ENCODE assay signal across 8 cellular contexts in the genomic region with DNA sequence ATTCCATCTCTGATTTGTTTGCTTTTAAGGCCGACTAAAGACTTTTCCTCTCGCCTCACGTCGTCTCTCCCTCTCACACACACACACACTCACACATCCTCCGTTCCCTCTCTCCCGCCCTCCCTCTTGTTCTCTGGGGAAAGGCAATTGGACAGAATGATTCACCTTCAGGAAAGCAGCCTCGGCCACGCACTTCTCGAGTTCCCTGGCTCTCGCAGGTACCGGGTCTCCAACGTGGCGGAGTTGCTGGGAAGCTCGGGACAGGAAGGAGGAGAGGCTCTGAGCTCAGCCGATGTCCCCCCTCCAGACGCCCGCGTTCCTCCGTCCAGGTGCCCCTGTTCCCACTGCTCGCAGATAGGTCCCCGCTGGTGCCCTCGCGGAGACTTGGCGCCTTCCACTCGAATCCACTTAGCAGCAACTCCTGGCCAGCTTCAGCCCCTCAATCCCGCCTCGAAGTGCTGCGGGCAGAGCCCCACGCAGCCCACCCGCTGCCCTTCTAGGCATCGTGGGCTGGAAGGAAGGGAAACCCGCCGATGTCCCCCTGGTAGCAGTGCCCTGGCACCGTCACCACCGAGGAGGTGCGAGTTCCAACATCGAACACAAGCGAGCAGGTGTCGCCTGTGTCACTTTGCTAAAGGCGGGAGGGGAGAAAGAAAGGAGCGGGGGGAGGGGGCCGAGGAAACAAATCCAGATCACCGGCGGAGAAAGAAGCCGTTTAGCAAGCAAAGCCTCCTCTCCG.
DNase-seq lines count a peak whose midpoint lies in the region; ATAC-seq and TF ChIP-seq lines count a peak whose summit lies in the region.

No MANE protein-coding gene starts in this region.

- CTCF ChIA-PET in Caco-2 (lab: Charles Lee): interaction anchor here (1.3 to 1.5 kb wide), 2 partner anchors 15 to 18 kb away, joined by 4 to 5 read pairs; no protein-coding TSS in a partner anchor

- H3K9ac ChIP-seq in MM.1S (ENCODE audit: low read length) (no peak overlapping the region), smooth muscle cell (ENCODE audit: low read depth) (no peak overlapping the region)

- H3K27me3 ChIP-seq in MM.1S (replicated peaks; ENCODE audit: insufficient read depth, low read length) (no peaks in the 10 kb centered on the region), smooth muscle cell (ENCODE audit: low read depth) (peaks cover 57% of the 10 kb centered on the region), Caco-2 (replicated peaks; ENCODE audit: control insufficient read depth, insufficient read depth, low read length) (no peaks in the 10 kb centered on the region; the same call in 1 of the 2 replicates)

- H3K4me1 ChIP-seq in MM.1S (ENCODE audit: low read length) (no peaks in the 10 kb centered on the region), smooth muscle cell (ENCODE audit: low read depth) (peaks cover 11% of the 10 kb centered on the region), Caco-2 (no peaks in the 10 kb centered on the region)

- no TSS peak for BruUV-seq in Caco-2 (replicated peaks; lab: Mats Ljungman, UMichigan)

- H3K4me1 Mint-ChIP-seq in Caco-2 (ENCODE audit: low read depth, unreplicated experiment): no peaks in the 10 kb centered on the region

- H3K9me3 ChIP-seq in MM.1S (replicated peaks; ENCODE audit: insufficient read depth, low read length) (no peaks in the 10 kb centered on the region), smooth muscle cell (replicated peaks; ENCODE audit: low read depth) (no peaks in the 10 kb centered on the region), Caco-2 (no peaks in the 10 kb centered on the region)

- no peak for TF ChIP-seq CTCF in MM.1S (IDR thresholded peaks at IDR 0.05; ENCODE audit: low read length)
- no peak for TF ChIP-seq CTCF in smooth muscle cell (IDR thresholded peaks at IDR 0.05; ENCODE audit: borderline replicate concordance, insufficient read depth, poor library complexity, severe bottlenecking)
- TF ChIP-seq CTCF in Caco-2 (IDR thresholded peaks at IDR 0.05; ENCODE audit: insufficient read depth in 1 of 2, low read depth in 1 of 2, low read length in 1 of 2, severe bottlenecking in 1 of 2, unreplicated experiment in 1 of 2): no peak

- 3% methylated on average over 36 of the region's 46 CpGs for WGBS in smooth muscle cell (ENCODE audit: low lambda C conversion rate)

- H3F3A ChIP-seq in MM.1S (ENCODE audit: insufficient read depth, low read length): no peaks in the 10 kb centered on the region
- H3F3A ChIP-seq in smooth muscle cell (ENCODE audit: low read depth): no peaks in the 10 kb centered on the region

- H3K9me3 Mint-ChIP-seq in Caco-2 (ENCODE audit: unreplicated experiment): no peaks in the 10 kb centered on the region

- H2AFZ ChIP-seq in MM.1S (ENCODE audit: low read length): peak overlapping the region; percentile 93
- peak overlapping the region; percentile 80 for H2AFZ ChIP-seq in smooth muscle cell (ENCODE audit: low read depth)

- H3K79me2 ChIP-seq in MM.1S (ENCODE audit: low read length) (no peaks in the 10 kb centered on the region), smooth muscle cell (ENCODE audit: low read depth) (no peaks in the 10 kb centered on the region)

- H3K36me3 Mint-ChIP-seq in Caco-2 (ENCODE audit: insufficient read depth, unreplicated experiment): no peaks in the 10 kb centered on the region

- no peak overlapping the region for H3K4me3 Mint-ChIP-seq in Caco-2 (ENCODE audit: unreplicated experiment)

- intact Hi-C loops in Caco-2 (cut with micrococcal nuclease; ENCODE audit: unreplicated experiment): loop anchor here (1.0 to 2.0 kb wide), 4 partner anchors 18 to 1507 kb away; no protein-coding TSS in a partner anchor

- H3K36me3 ChIP-seq in MM.1S (replicated peaks; ENCODE audit: insufficient read depth, low read length) (no peaks in the 10 kb centered on the region), smooth muscle cell (ENCODE audit: low read depth) (no peaks in the 10 kb centered on the region), Caco-2 (ENCODE audit: control insufficient read depth, insufficient read depth, low read length) (no peaks in the 10 kb centered on the region)

- peaks cover 7% of the 10 kb centered on the region for H3K27me3 Mint-ChIP-seq in Caco-2 (ENCODE audit: insufficient read depth, unreplicated experiment)

- H3K27ac ChIP-seq in MM.1S (ENCODE audit: low read length) (no peak overlapping the region), angular gyrus (ENCODE audit: low read depth, low read length) (peak overlapping the region; percentile 77), smooth muscle cell (ENCODE audit: low read depth) (no peak overlapping the region)

- peak; percentile 26 for DNase-seq in EL
- no peak for DNase-seq in MM.1S
- peak; percentile 28 for DNase-seq in iPS-NIHi7 (ENCODE audit: extremely low spot score)
- DNase-seq in smooth muscle cell (lab: John Stamatoyannopoulos, UW; ENCODE audit: unreplicated experiment): no peak
- no peak for DNase-seq in Caco-2
- no peak for DNase-seq in HuH-7.5 (ENCODE audit: low spot score)

- H3K9me2 ChIP-seq in MM.1S (replicated peaks; ENCODE audit: insufficient read depth, low read length): no peaks in the 10 kb centered on the region

- ATAC-seq in GM21360 (IDR thresholded peaks at IDR 0.05; ENCODE audit: unreplicated experiment): no peak

- no peak overlapping the region for H3K27ac Mint-ChIP-seq in Caco-2 (ENCODE audit: unreplicated experiment)

- H3K4me3 ChIP-seq in MM.1S (ENCODE audit: low read length): peak overlapping the region; percentile 57
- peak overlapping the region; percentile 48 for H3K4me3 ChIP-seq in smooth muscle cell
- no peak overlapping the region for H3K4me3 ChIP-seq in Caco-2 (ENCODE audit: low read depth, low read length)

- H3K4me2 ChIP-seq in MM.1S (ENCODE audit: low read depth, low read length) (peak overlapping the region; percentile 78), smooth muscle cell (peak overlapping the region; percentile 92)

- H4K20me1 ChIP-seq in MM.1S (ENCODE audit: insufficient read depth, low read length): no peaks in the 10 kb centered on the region
- no peaks in the 10 kb centered on the region for H4K20me1 ChIP-seq in smooth muscle cell (ENCODE audit: low read depth)

- POLR2A ChIA-PET in Caco-2 (lab: Charles Lee): no interaction called here

Comparison
In these comparisons a context has a peak if more than half of its experiments do, and no peak if none do; other contexts are left out.
1. DNase-seq: peak in EL (single experiment) and iPS-NIHi7 (single experiment); none in MM.1S (single experiment), smooth muscle cell (single experiment), Caco-2 (0 of 2) and HuH-7.5 (single experiment).